ENCODE assay signal across 11 cellular contexts in the genomic region with DNA sequence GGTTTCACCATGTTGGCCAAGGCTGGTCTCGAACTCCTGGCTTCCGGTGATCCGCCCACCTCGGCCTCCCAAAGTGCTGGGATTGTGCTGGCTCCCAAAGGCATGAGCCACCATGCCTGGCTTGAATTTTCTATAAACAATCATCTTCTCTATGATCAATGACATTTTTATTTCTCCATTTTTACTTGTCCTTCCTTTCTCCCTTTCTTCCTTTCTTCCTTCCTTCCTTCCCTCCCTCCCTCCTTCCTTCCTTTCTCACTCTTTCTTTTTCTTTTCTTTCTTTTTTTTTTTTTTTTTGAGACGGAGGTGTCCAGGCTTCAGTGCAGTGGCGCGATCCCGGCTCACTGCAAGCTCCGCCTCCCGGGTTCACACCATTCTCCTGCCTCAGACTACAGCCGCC. TPM values are rescaled to one million over a fixed set of nuclear protein-coding genes. Genes with fewer than 3 reads are reported as not detected.
"Had no signal": no experiment of that assay in that cellular context is flagged by ENCODE, and none has a peak within 500 bp of the region (broad histone marks: within the 10 kb centered on the region; RNA-seq: fewer than 3 reads in every experiment).

No MANE protein-coding gene starts in this region.

- H2AFZ ChIP-seq: GM23248 had no signal

- H3K4me3 ChIP-seq: GM23248, HAP-1 had no signal

- H3K27ac Mint-ChIP-seq: H9, HFFc6 had no signal

- H3K9ac ChIP-seq: GM23248 had no signal

- H3K9me3 ChIP-seq: HAP-1 had no signal

- DNase-seq: GM23248, GOT3, H7, H9, HCEC 1CT, HFFc6 had no signal

- FAIRE-seq: H1, H54 had no signal

- H3K9me3 Mint-ChIP-seq: H9, HFFc6 had no signal

- H3K4me1 Mint-ChIP-seq: H9 had no signal

- H3K4me3 Mint-ChIP-seq: H9, HFFc6 had no signal

- ATAC-seq: HCT116 had no signal

- H3K4me1 ChIP-seq: HAP-1 had no signal

- H3K36me3 ChIP-seq: HAP-1 had no signal

- H3K27ac ChIP-seq: GM23248 had no signal

RNA-seq across cellular contexts. Expression of a gene that starts 54.1 kb away (rescaled TPM):
- total RNA-seq: H4, H7, HFFc6 had no signal
